14 cellular contexts compared by ENCODE assay signal in genomic region chr7:132203021-132203420, GRCh38.
DNase-seq lines count a peak whose midpoint lies in the region; ATAC-seq and TF ChIP-seq lines count a peak whose summit lies in the region.
"Had no signal": no experiment of that assay in that cellular context is flagged by ENCODE, and none has a peak within 500 bp of the region (broad histone marks: within the 10 kb centered on the region; RNA-seq: fewer than 3 reads in every experiment).

No MANE protein-coding gene starts in this region.

- no peaks in the 10 kb centered on the region for H3K9me3 ChIP-seq in WERI-Rb-1 (ENCODE audit: severe bottlenecking)
- H3K9me3 ChIP-seq: BLaER1 treated with 17β-estradiol and CSF1 and Interleukin-3, amounts not matched to agents 10 nM and 100 nM had no signal

- H3K27ac ChIP-seq in WERI-Rb-1 = 0 out of 2 replicates have a peak overlapping the region, but pooled peaks have one; percentile 14
- H3K27ac ChIP-seq: BLaER1 treated with 17β-estradiol and CSF1 and Interleukin-3, amounts not matched to agents 10 nM and 100 nM had no signal

- DNase-seq in CD14-positive monocyte (ENCODE audit: low spot score) = peak; percentile 35
- peak; percentile 76 for DNase-seq in H7
- DNase-seq in WERI-Rb-1 = peak; percentile 79
- DNase-seq in iPS-NIHi7 (ENCODE audit: extremely low spot score) = peak; percentile 60
- DNase-seq in natural killer cell = no peak
- DNase-seq in NCI-H146 (lab: John Stamatoyannopoulos, UW) = no peak
- DNase-seq: DMS79 treated with DMSO at 0.1 percent for 48 hours, NCI-H187 treated with DMSO at 0.1 percent for 48 hours, NCI-H345, NCI-H526 treated with DMSO at 0.1 percent for 48 hours had no signal

- intact Hi-C loops in CD14-positive monocyte (cut with micrococcal nuclease) (no loop called here), natural killer cell (cut with micrococcal nuclease) (no loop called here)

- no peaks in the 10 kb centered on the region for H3K36me3 ChIP-seq in H7 (replicated peaks; ENCODE audit: control insufficient read depth, insufficient read depth, low read length)
- no peaks in the 10 kb centered on the region for H3K36me3 ChIP-seq in WERI-Rb-1
- H3K36me3 ChIP-seq: BLaER1 treated with 17β-estradiol and CSF1 and Interleukin-3, amounts not matched to agents 10 nM and 100 nM had no signal

- no peak overlapping the region for H3K4me3 Mint-ChIP-seq in CD14-positive monocyte
- H3K4me3 Mint-ChIP-seq in natural killer cell = no peak overlapping the region

- no peak for TF ChIP-seq CTCF in CD14-positive monocyte (IDR thresholded peaks at IDR 0.05)
- peak; percentile 45 for TF ChIP-seq CTCF in WERI-Rb-1 (IDR thresholded peaks at IDR 0.05; ENCODE audit: low read depth, low read length)
- TF ChIP-seq CTCF in natural killer cell (IDR thresholded peaks at IDR 0.05) = no peak

- H3K4me1 Mint-ChIP-seq in CD14-positive monocyte (no peaks in the 10 kb centered on the region), natural killer cell (no peaks in the 10 kb centered on the region)

- H3K36me3 Mint-ChIP-seq in CD14-positive monocyte (no peaks in the 10 kb centered on the region), natural killer cell (no peaks in the 10 kb centered on the region)

- H3K27me3 ChIP-seq in H7 (ENCODE audit: control insufficient read depth, insufficient read depth, low read length) = no peaks in the 10 kb centered on the region
- no peaks in the 10 kb centered on the region for H3K27me3 ChIP-seq in WERI-Rb-1 (ENCODE audit: insufficient read depth, low read depth, severe bottlenecking)
- H3K27me3 ChIP-seq: BLaER1 treated with 17β-estradiol and CSF1 and Interleukin-3, amounts not matched to agents 10 nM and 100 nM had no signal

- ATAC-seq in natural killer cell (no peak), GM21717 (IDR thresholded peaks at IDR 0.05; ENCODE audit: unreplicated experiment) (no peak), GM21526 (IDR thresholded peaks at IDR 0.05; ENCODE audit: low FRiP score, unreplicated experiment) (no peak)
- ATAC-seq: Panc1 had no signal

- H3K4me3 ChIP-seq in H7 (ENCODE audit: insufficient read depth, low read depth, low read length) = no peak overlapping the region
- no peak overlapping the region for H3K4me3 ChIP-seq in WERI-Rb-1 (ENCODE audit: low read depth, low read length)
- H3K4me3 ChIP-seq: BLaER1 treated with 17β-estradiol and CSF1 and Interleukin-3, amounts not matched to agents 10 nM and 100 nM had no signal

- peaks cover 0 to 7% (median 3%) of the 10 kb centered on the region in 7 donors for H3K9me3 Mint-ChIP-seq in CD14-positive monocyte
- no peaks in the 10 kb centered on the region for H3K9me3 Mint-ChIP-seq in natural killer cell

- peaks cover 2 to 5% (median 4%) of the 10 kb centered on the region in 3 donors for H3K27me3 Mint-ChIP-seq in CD14-positive monocyte (ENCODE audit: low read depth in 3 of 3)
- H3K27me3 Mint-ChIP-seq in natural killer cell (ENCODE audit: low read depth in 2 of 2) = peaks cover 0 to 6% of the 10 kb centered on the region in 2 donors

- H3K27ac Mint-ChIP-seq in CD14-positive monocyte (no peak overlapping the region), natural killer cell (no peak overlapping the region)

Comparison
In these comparisons a context has a peak if more than half of its experiments do, and no peak if none do; other contexts are left out.
1. DNase-seq: peak in CD14-positive monocyte (single experiment), H7 (single experiment), WERI-Rb-1 (single experiment) and iPS-NIHi7 (single experiment); none in natural killer cell (single experiment) and NCI-H146 (single experiment).